1 cellular context compared by ENCODE assay signal in genomic region chr3:9771007-9771406, GRCh38.
TF ChIP-seq lines count a peak whose summit lies in the region.

No MANE protein-coding gene starts in this region.

TF ChIP-seq in HEK293, 187 proteins besides CTCF, POLR2A, EP300 and RAD21:
- 0 out of 2 replicates have a peak, but pooled peaks have one; percentile 13 for TF ChIP-seq ZNF362 (tag by site-specific recombination; IDR thresholded peaks at IDR 0.05)
- peak; percentile 73; the same call in 1 of the 2 replicates for TF ChIP-seq ZNF121 (tag by site-specific recombination; IDR thresholded peaks at IDR 0.05)
